In the genomic region with DNA sequence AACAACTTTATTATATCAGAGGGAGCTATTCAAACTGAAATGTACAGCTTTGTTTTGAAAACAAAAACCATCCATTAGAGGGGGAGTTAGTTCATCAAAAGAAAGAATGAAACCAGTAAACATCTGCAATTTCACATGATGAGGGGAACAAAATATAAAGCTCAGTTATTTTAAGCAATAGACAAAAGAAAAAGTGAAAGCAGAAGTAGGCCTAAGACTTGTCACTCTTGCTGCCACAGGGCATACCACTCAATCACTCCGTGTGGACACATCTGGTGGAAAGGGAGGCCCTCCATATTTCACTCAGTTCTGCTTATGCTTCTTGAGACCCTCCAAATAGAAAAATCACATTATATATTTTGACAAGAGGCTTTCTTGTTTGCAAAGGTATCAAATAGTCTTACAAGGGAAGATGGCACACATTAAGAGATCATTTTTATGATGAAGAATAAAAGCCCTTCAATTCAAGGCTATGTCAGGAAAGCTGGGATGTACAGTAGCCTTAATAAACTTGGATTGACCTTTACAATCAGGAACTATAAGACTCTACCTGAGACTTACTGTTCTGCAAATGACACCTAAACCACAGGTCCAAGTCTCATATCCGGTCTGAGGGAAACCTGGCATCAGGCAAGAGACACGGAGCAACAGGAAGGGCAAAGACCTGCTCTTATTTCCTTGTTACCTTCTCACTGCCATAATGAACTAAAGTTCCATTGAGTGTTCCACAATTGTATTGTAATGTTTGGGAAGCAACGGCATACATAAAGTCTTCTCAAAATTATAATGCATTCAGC, we compare ENCODE assay signal across 8 cellular contexts.
DNase-seq lines count a peak whose midpoint lies in the region; ATAC-seq, FAIRE-seq and TF ChIP-seq lines count a peak whose summit lies in the region.

No MANE protein-coding gene starts in this region.

- ATAC-seq in GM18498 (IDR thresholded peaks at IDR 0.05; ENCODE audit: unreplicated experiment) = peak; percentile 94
- peak; percentile 94 for ATAC-seq in GM21381 (IDR thresholded peaks at IDR 0.05; ENCODE audit: unreplicated experiment)
- peak; percentile 95 for ATAC-seq in HG03354 (IDR thresholded peaks at IDR 0.05; ENCODE audit: poor library complexity, severe bottlenecking, unreplicated experiment)
- ATAC-seq in GM12878 = peak; percentile 94

- H3K4me1 ChIP-seq in GM12878 (ENCODE audit: control insufficient read depth, insufficient read depth, low read length) (peaks cover 14% of the 10 kb centered on the region), A673 (ENCODE audit: insufficient read depth, low read length, poor library complexity, severe bottlenecking) (no peaks in the 10 kb centered on the region), prostate gland (replicated peaks) (no peaks in the 10 kb centered on the region)

- no peak for FAIRE-seq in GM12878 (lab: Jason Lieb, UNC)

- POLR2A ChIA-PET in GM12878 (lab: Charles Lee) (no interaction called here), A673 (lab: Charles Lee; ENCODE audit: low non-redundant PET) (no interaction called here), RWPE1 (lab: Yijun Ruan, JAX; ENCODE audit: low non-redundant PET) (no interaction called here)

- H2AFZ ChIP-seq in GM12878 (ENCODE audit: control insufficient read depth, low read depth, low read length) = no peak overlapping the region

- H3K27me3 ChIP-seq in GM12878 (replicated peaks in 1 of 2; ENCODE audit: control insufficient read depth in 2 of 2, insufficient read depth in 2 of 2, low read length in 1 of 2) = no peaks in the 10 kb centered on the region
- H3K27me3 ChIP-seq in A673 (replicated peaks; ENCODE audit: insufficient read depth, low read depth, low read length, poor library complexity) = peaks cover 7% of the 10 kb centered on the region
- H3K27me3 ChIP-seq in prostate gland (replicated peaks; ENCODE audit: insufficient read depth) = no peaks in the 10 kb centered on the region

- no peak overlapping the region for H3K9ac ChIP-seq in GM12878 (ENCODE audit: control insufficient read depth, insufficient read depth, low read length)

- TF ChIP-seq RAD21 in GM12878 (IDR thresholded peaks at IDR 0.05; ENCODE audit: insufficient read depth, low read depth, low read length) = no peak

- DNase-seq in GM12878 (ENCODE audit: low read depth, low spot score) (peak; percentile 33), glomerular visceral epithelial cell (ENCODE audit: extremely low spot score) (no peak), A673 (ENCODE audit: low spot score) (no peak), RWPE1 (ENCODE audit: low spot score) (no peak), prostate gland (ENCODE audit: low spot score) (no peak)

- SMC1A ChIA-PET in GM12878 (lab: Charles Lee; ENCODE audit: uncharacterized antibody, unreplicated experiment) = interaction anchor here (1.7 kb wide), 1 partner anchor 12 kb away, joined by 6 read pairs; no protein-coding TSS in a partner anchor

- H3K27ac ChIP-seq in GM12878 (ENCODE audit: control insufficient read depth, insufficient read depth) (no peak overlapping the region), A673 (ENCODE audit: low read depth, low read length, poor library complexity, severe bottlenecking) (no peak overlapping the region), RWPE1 (no peak overlapping the region), prostate gland (no peak overlapping the region)

- in situ Hi-C loops in GM12878 (cut with MboI) = no loop called here

- BruUV-seq in GM12878 (replicated peaks; lab: Mats Ljungman, UMichigan) (no TSS peak), A673 (replicated peaks; lab: Mats Ljungman, UMichigan) (no TSS peak)

- H3K9me3 ChIP-seq in GM12878 (replicated peaks; ENCODE audit: control insufficient read depth, insufficient read depth, low read length) = no peaks in the 10 kb centered on the region
- no peaks in the 10 kb centered on the region for H3K9me3 ChIP-seq in A673 (ENCODE audit: low read depth, low read length, poor library complexity, severe bottlenecking)
- no peaks in the 10 kb centered on the region for H3K9me3 ChIP-seq in prostate gland

- H4K20me1 ChIP-seq in GM12878 (ENCODE audit: control insufficient read depth, insufficient read depth) = no peaks in the 10 kb centered on the region

- H3K36me3 ChIP-seq in GM12878 (ENCODE audit: control insufficient read depth in 2 of 2, insufficient read depth in 2 of 2, low read length in 1 of 2) (no peaks in the 10 kb centered on the region), A673 (ENCODE audit: insufficient read depth, low read length, poor library complexity, severe bottlenecking) (no peaks in the 10 kb centered on the region), prostate gland (no peaks in the 10 kb centered on the region)

- TF ChIP-seq POLR2A in GM12878 (IDR thresholded peaks at IDR 0.05; ENCODE audit: low read depth, low read length) (no peak), prostate gland (IDR thresholded peaks at IDR 0.05) (no peak)

- RAD21 ChIA-PET in GM12878 (lab: Charles Lee; ENCODE audit: unreplicated experiment) = no interaction called here

- intact Hi-C loops in GM12878 (cut with micrococcal nuclease; ENCODE audit: unreplicated experiment) = no loop called here
- intact Hi-C loops in A673 (cut with micrococcal nuclease; ENCODE audit: unreplicated experiment) = no loop called here
- intact Hi-C loops in prostate gland (cut with DNase I) = no loop called here

- TF ChIP-seq CTCF in GM12878 (IDR thresholded peaks at IDR 0.05 in 2 of 3, conservative IDR thresholded peaks at IDR 0.05 in 1 of 3; ENCODE audit: control insufficient read depth in 2 of 3, extremely low read depth in 1 of 3, insufficient read depth in 1 of 3, low read depth in 3 of 3, low read length in 3 of 3) (no peak), A673 (conservative IDR thresholded peaks at IDR 0.05; ENCODE audit: low read depth, low read length) (no peak), RWPE1 (conservative IDR thresholded peaks at IDR 0.05; ENCODE audit: low read depth) (no peak), prostate gland (IDR thresholded peaks at IDR 0.05) (no peak)

- H3K4me3 ChIP-seq in GM12878 (no peak overlapping the region), A673 (ENCODE audit: low read depth, low read length, poor library complexity, severe bottlenecking) (no peak overlapping the region), prostate gland (no peak overlapping the region)

- H3K79me2 ChIP-seq in GM12878 (ENCODE audit: control insufficient read depth, insufficient read depth, low read length) = no peaks in the 10 kb centered on the region

- 36% methylated on average over 4 of the region's 4 CpGs for WGBS in GM12878 (ENCODE audit: insufficient coverage, insufficient replicate concordance, low lambda C conversion rate, missing lambda C conversion rate)
- WGBS in prostate gland = 82% methylated on average over 4 of the region's 4 CpGs

- TF ChIP-seq EP300 in GM12878 (IDR thresholded peaks at IDR 0.05; ENCODE audit: borderline replicate concordance in 1 of 2, control insufficient read depth in 1 of 2, low read depth in 2 of 2, low read length in 2 of 2) = no peak

- peak overlapping the region; percentile 47; the same call in 1 of the 2 replicates for H3K4me2 ChIP-seq in GM12878 (ENCODE audit: control insufficient read depth, insufficient read depth)

- CTCF ChIA-PET in GM12878 (lab: Yijun Ruan, JAX) = interaction anchor here (0.6 to 1.1 kb wide), 4 partner anchors 9 to 263 kb away, joined by 3 to 4 read pairs (median 3); no protein-coding TSS in a partner anchor
- CTCF ChIA-PET in A673 (lab: Charles Lee) = no interaction called here
- CTCF ChIA-PET in RWPE1 (lab: Yijun Ruan, JAX) = interaction anchor here (0.6 to 0.9 kb wide), 3 partner anchors 16 to 320 kb away, joined by 3 to 6 read pairs (median 4); no protein-coding TSS in a partner anchor

TF ChIP-seq in GM12878, 131 proteins besides CTCF, POLR2A, EP300 and RAD21 (continues in another document):
- no peak for TF ChIP-seq HCFC1 (IDR thresholded peaks at IDR 0.05; ENCODE audit: low read length)
- peak; percentile 31; the same call in 1 of the 2 replicates for TF ChIP-seq IKZF1 (conservative IDR thresholded peaks at IDR 0.05)
- TF ChIP-seq SPI1 (IDR thresholded peaks at IDR 0.05; ENCODE audit: borderline replicate concordance, insufficient read depth, low read depth, low read length) = peak; percentile 10; the same call in 1 of the 2 replicates
- no peak for TF ChIP-seq BCL11A (IDR thresholded peaks at IDR 0.05; ENCODE audit: low read depth, low read length)
- TF ChIP-seq, protein P1, sequence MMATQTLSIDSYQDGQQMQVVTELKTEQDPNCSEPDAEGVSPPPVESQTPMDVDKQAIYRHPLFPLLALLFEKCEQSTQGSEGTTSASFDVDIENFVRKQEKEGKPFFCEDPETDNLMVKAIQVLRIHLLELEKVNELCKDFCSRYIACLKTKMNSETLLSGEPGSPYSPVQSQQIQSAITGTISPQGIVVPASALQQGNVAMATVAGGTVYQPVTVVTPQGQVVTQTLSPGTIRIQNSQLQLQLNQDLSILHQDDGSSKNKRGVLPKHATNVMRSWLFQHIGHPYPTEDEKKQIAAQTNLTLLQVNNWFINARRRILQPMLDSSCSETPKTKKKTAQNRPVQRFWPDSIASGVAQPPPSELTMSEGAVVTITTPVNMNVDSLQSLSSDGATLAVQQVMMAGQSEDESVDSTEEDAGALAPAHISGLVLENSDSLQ (IDR thresholded peaks at IDR 0.05) = peak; percentile 90
